In the genomic region with DNA sequence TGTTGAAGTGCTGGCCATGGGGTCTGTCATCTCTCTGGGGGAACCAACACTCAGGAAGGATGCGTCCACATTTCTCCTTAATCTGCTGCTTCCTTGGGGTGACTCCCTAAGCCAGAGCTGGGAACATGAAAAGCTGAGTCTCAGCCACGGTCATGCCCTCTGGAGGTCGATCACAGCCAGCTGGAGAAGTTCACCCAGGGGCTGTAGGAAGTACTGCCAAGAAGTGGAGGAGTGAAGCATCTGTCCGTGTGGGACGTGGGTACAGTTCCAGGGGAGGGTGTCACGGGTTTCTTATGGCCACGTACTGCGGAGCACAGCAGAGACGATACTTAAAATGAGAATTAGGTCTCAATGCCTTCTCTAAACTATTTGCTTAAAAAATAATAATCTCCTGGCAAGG, we compare ENCODE assay signal across 11 cellular contexts. TPM values are rescaled to one million over a fixed set of nuclear protein-coding genes. Genes with fewer than 3 reads are reported as not detected.
A peak's percentile ranks its signal among the peaks of the same experiment; 100 is the strongest.
DNase-seq lines count a peak whose midpoint lies in the region; ATAC-seq, FAIRE-seq and TF ChIP-seq lines count a peak whose summit lies in the region.
"Had no signal": no experiment of that assay in that cellular context is flagged by ENCODE, and none has a peak within 500 bp of the region (broad histone marks: within the 10 kb centered on the region; RNA-seq: fewer than 3 reads in every experiment).

No MANE protein-coding gene starts in this region.

- no peaks in the 10 kb centered on the region for H3K27me3 ChIP-seq in brain microvascular endothelial cell (replicated peaks)
- H3K27me3 ChIP-seq in upper lobe of right lung: no peaks in the 10 kb centered on the region

- no peaks in the 10 kb centered on the region for H3K9me3 ChIP-seq in kidney (ENCODE audit: control insufficient read depth in 1 of 2, low read length in 2 of 2)
- no peaks in the 10 kb centered on the region for H3K9me3 ChIP-seq in upper lobe of right lung

- H3K4me3 ChIP-seq in brain microvascular endothelial cell (ENCODE audit: low read depth, low read length) (no peak overlapping the region), kidney (ENCODE audit: low read length in 2 of 2) (no peak overlapping the region), upper lobe of right lung (no peak overlapping the region)

- FAIRE-seq in HTR-8/SVneo (lab: Jason Lieb, UNC) (no peak), kidney (lab: Jason Lieb, UNC) (no peak)

- peak; percentile 30 for TF ChIP-seq CTCF in brain microvascular endothelial cell (IDR thresholded peaks at IDR 0.05; ENCODE audit: low read depth, low read length, missing control alignments)
- TF ChIP-seq CTCF in kidney (IDR thresholded peaks at IDR 0.05; ENCODE audit: borderline replicate concordance, extremely low read depth, insufficient read depth): no peak
- TF ChIP-seq CTCF in upper lobe of right lung (IDR thresholded peaks at IDR 0.05): no peak
- TF ChIP-seq CTCF in GM10266 (IDR thresholded peaks at IDR 0.05; ENCODE audit: control insufficient read depth, insufficient read depth, low read depth, missing control alignments): no peak

- ATAC-seq in upper lobe of right lung: peak; percentile 58
- ATAC-seq in HG03457 (IDR thresholded peaks at IDR 0.05; ENCODE audit: unreplicated experiment): no peak
- ATAC-seq: stimulated activated naive CD8-positive, alpha-beta T cell treated with anti-CD3 and anti-CD28 coated beads, Interleukin-15, Interleukin-2, amounts not matched to agents 100 U/mL and 50 U/mL, for 24 hours had no signal

- H3K36me3 ChIP-seq in brain microvascular endothelial cell (replicated peaks) (no peaks in the 10 kb centered on the region), kidney (ENCODE audit: control insufficient read depth in 1 of 2, insufficient read depth in 2 of 2, low read length in 2 of 2) (no peaks in the 10 kb centered on the region), upper lobe of right lung (no peaks in the 10 kb centered on the region)

- peak; percentile 41 for DNase-seq in HTR-8/SVneo (ENCODE audit: insufficient read length, low spot score)
- peak; percentile 32 for DNase-seq in brain microvascular endothelial cell
- DNase-seq in kidney: peak; percentile 81
- no peak for DNase-seq in upper lobe of right lung
- DNase-seq in GM10266 (ENCODE audit: extremely low spot score): no peak
- no peak for DNase-seq in superior temporal gyrus (ENCODE audit: extremely low spot score)
- DNase-seq: GDM1; NCI-H1092; stimulated activated CD4-positive, alpha-beta T cell treated with anti-CD3 and anti-CD28 coated beads, Interleukin-15, amount 100 ng/mL, for 24 hours; stimulated activated naive CD8-positive, alpha-beta T cell treated with anti-CD3 and anti-CD28 coated beads, Interleukin-15, Interleukin-2, amounts not matched to agents 100 U/mL and 50 U/mL, for 24 hours had no signal

- H3K9ac ChIP-seq in kidney (ENCODE audit: low read length in 2 of 2): no peak overlapping the region

- H3K27ac ChIP-seq in brain microvascular endothelial cell: no peak overlapping the region
- no peak overlapping the region for H3K27ac ChIP-seq in kidney (ENCODE audit: low read depth in 2 of 2, low read length in 2 of 2)
- H3K27ac ChIP-seq in upper lobe of right lung: no peak overlapping the region

- in situ Hi-C loops in brain microvascular endothelial cell (cut with HindIII; ENCODE audit: low pct_ligation_motif_present, low sequenced_read_pairs): no loop called here

- H3K4me1 ChIP-seq in kidney (ENCODE audit: control insufficient read depth in 1 of 2, insufficient read depth in 1 of 2, low read depth in 1 of 2, low read length in 2 of 2) (peaks cover 0 to 4% of the 10 kb centered on the region in 2 donors), upper lobe of right lung (peaks cover 13% of the 10 kb centered on the region)

- intact Hi-C loops in kidney (cut with DNase I) (no loop called here), upper lobe of right lung (cut with DNase I) (no loop called here)

RNA-seq across cellular contexts. Expression of a gene that starts 42.4 kb away (rescaled TPM):
- 53.7 TPM for total RNA-seq in kidney
- 369 TPM for polyA plus RNA-seq in kidney (ENCODE audit: insufficient read depth, low read depth, low replicate concordance)
- total RNA-seq in upper lobe of right lung: 46.1 TPM

Comparison
In these comparisons a context has a peak if more than half of its experiments do, and no peak if none do; other contexts are left out.
1. DNase-seq: peak in HTR-8/SVneo (single experiment), brain microvascular endothelial cell (single experiment) and kidney (single experiment); none in upper lobe of right lung (single experiment), GM10266 (single experiment) and superior temporal gyrus (single experiment).